In the genomic region with DNA sequence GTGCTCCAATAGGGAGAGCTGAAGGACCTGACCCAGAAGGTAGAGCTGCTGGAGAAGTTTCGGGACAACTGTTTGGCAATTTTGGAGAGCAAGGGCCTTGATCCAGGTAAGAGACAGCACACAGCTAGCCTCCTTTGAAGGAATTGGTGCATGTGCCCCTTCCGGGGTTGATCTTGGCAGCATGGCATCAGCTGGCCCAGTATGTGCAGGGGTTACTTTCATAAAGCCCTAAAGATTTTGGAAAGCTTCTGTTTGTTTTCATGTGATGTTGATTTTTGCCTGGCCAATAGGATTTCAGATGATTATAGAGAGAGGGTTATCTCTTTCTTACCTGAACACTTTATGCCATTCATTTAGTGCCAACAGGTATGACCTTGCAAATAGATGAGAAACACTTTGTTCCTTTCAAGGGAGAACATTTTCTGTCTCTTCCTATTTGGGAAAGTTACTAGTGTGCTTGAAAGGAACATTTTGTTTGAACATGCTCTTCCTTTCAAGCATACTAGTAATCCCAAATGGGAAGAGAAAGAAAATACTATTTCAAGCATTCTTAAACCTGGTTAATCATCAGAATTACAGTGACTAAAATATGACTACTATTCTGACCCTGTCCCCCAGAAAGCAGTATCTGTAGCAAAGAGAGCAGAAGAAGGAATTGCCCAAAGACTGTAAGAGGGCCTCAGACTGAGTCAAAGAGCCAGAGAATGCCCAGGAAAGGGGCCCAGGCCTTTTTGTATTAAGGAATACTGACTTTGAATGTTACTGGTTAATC, we compare ENCODE assay signal across 1 cellular context.
TF ChIP-seq lines count a peak whose summit lies in the region.

No MANE protein-coding gene starts in this region.

TF ChIP-seq in WTC11, 78 proteins besides CTCF, POLR2A, EP300 and RAD21 (continued from another document):
- TF ChIP-seq, protein P1, sequence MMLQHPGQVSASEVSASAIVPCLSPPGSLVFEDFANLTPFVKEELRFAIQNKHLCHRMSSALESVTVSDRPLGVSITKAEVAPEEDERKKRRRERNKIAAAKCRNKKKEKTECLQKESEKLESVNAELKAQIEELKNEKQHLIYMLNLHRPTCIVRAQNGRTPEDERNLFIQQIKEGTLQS (CRISPR knock-in tag; conservative IDR thresholded peaks at IDR 0.05): no peak
- TF ChIP-seq TP53 (CRISPR knock-in tag; IDR thresholded peaks at IDR 0.05): no peak
- TF ChIP-seq PRRX2 (CRISPR knock-in tag; IDR thresholded peaks at IDR 0.05): no peak
- TF ChIP-seq NR2C2 (CRISPR knock-in tag; IDR thresholded peaks at IDR 0.05): no peak
- TF ChIP-seq, protein P2, sequence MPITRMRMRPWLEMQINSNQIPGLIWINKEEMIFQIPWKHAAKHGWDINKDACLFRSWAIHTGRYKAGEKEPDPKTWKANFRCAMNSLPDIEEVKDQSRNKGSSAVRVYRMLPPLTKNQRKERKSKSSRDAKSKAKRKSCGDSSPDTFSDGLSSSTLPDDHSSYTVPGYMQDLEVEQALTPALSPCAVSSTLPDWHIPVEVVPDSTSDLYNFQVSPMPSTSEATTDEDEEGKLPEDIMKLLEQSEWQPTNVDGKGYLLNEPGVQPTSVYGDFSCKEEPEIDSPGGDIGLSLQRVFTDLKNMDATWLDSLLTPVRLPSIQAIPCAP (CRISPR knock-in tag; IDR thresholded peaks at IDR 0.05): no peak
- no peak for TF ChIP-seq JUN (CRISPR knock-in tag; IDR thresholded peaks at IDR 0.05)
- no peak for TF ChIP-seq ZNF263 (CRISPR knock-in tag; IDR thresholded peaks at IDR 0.05; ENCODE audit: low read depth)
- TF ChIP-seq, protein P3, sequence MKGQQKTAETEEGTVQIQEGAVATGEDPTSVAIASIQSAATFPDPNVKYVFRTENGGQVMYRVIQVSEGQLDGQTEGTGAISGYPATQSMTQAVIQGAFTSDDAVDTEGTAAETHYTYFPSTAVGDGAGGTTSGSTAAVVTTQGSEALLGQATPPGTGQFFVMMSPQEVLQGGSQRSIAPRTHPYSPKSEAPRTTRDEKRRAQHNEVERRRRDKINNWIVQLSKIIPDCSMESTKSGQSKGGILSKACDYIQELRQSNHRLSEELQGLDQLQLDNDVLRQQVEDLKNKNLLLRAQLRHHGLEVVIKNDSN (CRISPR knock-in tag; IDR thresholded peaks at IDR 0.05): no peak
- TF ChIP-seq FOXP1 (CRISPR knock-in tag; IDR thresholded peaks at IDR 0.05; ENCODE audit: borderline replicate concordance): no peak
